In genomic region chr2:27752551-27753237, GRCh38 we compare ENCODE assay signal across 1 cellular context.
TF ChIP-seq lines count a peak whose summit lies in the region.

No MANE protein-coding gene starts in this region.

TF ChIP-seq in HepG2, 621 proteins besides CTCF, POLR2A, EP300 and RAD21 (continued from another document and continues in another):
- TF ChIP-seq ZNF33A (CRISPR knock-in tag; IDR thresholded peaks at IDR 0.05; ENCODE audit: borderline replicate concordance) (0 out of 2 replicates have a peak, but pooled peaks have one; percentile 76), GMEB2 (CRISPR knock-in tag; IDR thresholded peaks at IDR 0.05; ENCODE audit: low read depth) (no peak), ATF7-NPFF (CRISPR knock-in tag; IDR thresholded peaks at IDR 0.05; ENCODE audit: low read depth) (peak; percentile 13; the same call in 1 of the 2 replicates), ZNF12 (CRISPR knock-in tag; IDR thresholded peaks at IDR 0.05) (peak; percentile 47; the same call in 1 of the 2 replicates), SATB2 (CRISPR knock-in tag; IDR thresholded peaks at IDR 0.05) (peak; percentile 58; the same call in 1 of the 2 replicates), ZNF609 (CRISPR knock-in tag; IDR thresholded peaks at IDR 0.05; ENCODE audit: borderline replicate concordance) (peak; percentile 50; the same call in 1 of the 2 replicates), ZBTB8A (CRISPR knock-in tag; IDR thresholded peaks at IDR 0.05; ENCODE audit: borderline replicate concordance, low read depth) (peak; percentile 80; the same call in 1 of the 2 replicates), XBP1 (CRISPR knock-in tag; IDR thresholded peaks at IDR 0.05) (no peak), ATF7 (IDR thresholded peaks at IDR 0.05) (no peak), ATF7 (CRISPR knock-in tag; IDR thresholded peaks at IDR 0.05) (0 out of 2 replicates have a peak, but pooled peaks have one; percentile 20), SP4 (CRISPR knock-in tag; IDR thresholded peaks at IDR 0.05) (0 out of 2 replicates have a peak, but pooled peaks have one; percentile 7), PAX8 (CRISPR knock-in tag; IDR thresholded peaks at IDR 0.05; ENCODE audit: borderline replicate concordance) (0 out of 2 replicates have a peak, but pooled peaks have one; percentile 81), MYPOP (CRISPR knock-in tag; IDR thresholded peaks at IDR 0.05) (0 out of 2 replicates have a peak, but pooled peaks have one; percentile 8), ZBTB42 (CRISPR knock-in tag; IDR thresholded peaks at IDR 0.05) (peak; percentile 58), ZFP82 (CRISPR knock-in tag; IDR thresholded peaks at IDR 0.05; ENCODE audit: borderline replicate concordance) (0 out of 2 replicates have a peak, but pooled peaks have one; percentile 50), FLYWCH1 (CRISPR knock-in tag; IDR thresholded peaks at IDR 0.05) (no peak), ZNF44 (CRISPR knock-in tag; IDR thresholded peaks at IDR 0.05) (no peak), ZNF740 (CRISPR knock-in tag; IDR thresholded peaks at IDR 0.05) (0 out of 2 replicates have a peak, but pooled peaks have one; percentile 13), NCOR1 (IDR thresholded peaks at IDR 0.05; ENCODE audit: borderline replicate concordance, low read length) (peak; percentile 75; the same call in 1 of the 2 replicates), KMT2A (CRISPR knock-in tag; IDR thresholded peaks at IDR 0.05) (peak; percentile 50), SPEN (CRISPR knock-in tag; IDR thresholded peaks at IDR 0.05; ENCODE audit: low read depth) (peak; percentile 25; the same call in 1 of the 2 replicates), FOXO4 (CRISPR knock-in tag; conservative IDR thresholded peaks at IDR 0.05) (0 out of 2 replicates have a peak, but pooled peaks have one; percentile 86), DMAP1 (CRISPR knock-in tag; IDR thresholded peaks at IDR 0.05) (peak; percentile 80; the same call in 1 of the 2 replicates), THAP9 (CRISPR knock-in tag; IDR thresholded peaks at IDR 0.05; ENCODE audit: borderline replicate concordance) (peak; percentile 87), SALL1 (CRISPR knock-in tag; IDR thresholded peaks at IDR 0.05) (peak; percentile 64), HIVEP1 (CRISPR knock-in tag; IDR thresholded peaks at IDR 0.05) (0 out of 2 replicates have a peak, but pooled peaks have one; percentile 14), ZNF816 (CRISPR knock-in tag; IDR thresholded peaks at IDR 0.05; ENCODE audit: borderline replicate concordance) (0 out of 2 replicates have a peak, but pooled peaks have one; percentile 62), SOX13 (IDR thresholded peaks at IDR 0.05) (peak; percentile 88), SOX13 (CRISPR knock-in tag; conservative IDR thresholded peaks at IDR 0.05 in 1 of 2, IDR thresholded peaks at IDR 0.05 in 1 of 2) (peak in 1 of 2 experiments; percentile 90; a peak in 2 of 4 replicates), POLR2AphosphoS5 (IDR thresholded peaks at IDR 0.05; ENCODE audit: low read depth, low read length) (peak; percentile 74), DNMT1 (CRISPR knock-in tag; IDR thresholded peaks at IDR 0.05) (no peak), DZIP1 (CRISPR knock-in tag; IDR thresholded peaks at IDR 0.05) (0 out of 2 replicates have a peak, but pooled peaks have one; percentile 60), MTA1 (CRISPR knock-in tag; IDR thresholded peaks at IDR 0.05; ENCODE audit: borderline replicate concordance) (peak; percentile 96; the same call in 1 of the 2 replicates), BORCS8-MEF2B (CRISPR knock-in tag; IDR thresholded peaks at IDR 0.05) (0 out of 2 replicates have a peak, but pooled peaks have one; percentile 8), ZFP36 (IDR thresholded peaks at IDR 0.05; ENCODE audit: borderline replicate concordance, low read depth, low read length, partially characterized antibody) (no peak), ZBTB39 (CRISPR knock-in tag; IDR thresholded peaks at IDR 0.05) (no peak), ZNF343 (CRISPR knock-in tag; IDR thresholded peaks at IDR 0.05) (peak; percentile 64), HCFC1 (IDR thresholded peaks at IDR 0.05; ENCODE audit: low read depth, low read length) (no peak), KAT8 (CRISPR knock-in tag; IDR thresholded peaks at IDR 0.05) (peak; percentile 76), ATF4 (CRISPR knock-in tag; IDR thresholded peaks at IDR 0.05) (peak in 1 of 2 experiments; percentile 97; a peak in 2 of 4 replicates), CHD2 (IDR thresholded peaks at IDR 0.05; ENCODE audit: low read depth, low read length) (peak; percentile 56; the same call in 1 of the 2 replicates)
